Comparison of ENCODE assay signal across 9 cellular contexts in genomic region chr1:58858344-58858673, GRCh38.
DNase-seq lines count a peak whose midpoint lies in the region; ATAC-seq and TF ChIP-seq lines count a peak whose summit lies in the region.
"Had no signal": no experiment of that assay in that cellular context is flagged by ENCODE, and none has a peak within 500 bp of the region (broad histone marks: within the 10 kb centered on the region; RNA-seq: fewer than 3 reads in every experiment).

No MANE protein-coding gene starts in this region.

- no peaks in the 10 kb centered on the region for H3K9me3 Mint-ChIP-seq in activated CD8-positive, alpha-beta memory T cell treated with anti-CD3 and anti-CD28 coated beads, Interleukin-2, amount 10 ng/mL, durations not matched to agents 7 days and 5 days (ENCODE audit: low read depth)
- peaks cover 0 to 5% (median 0%) of the 10 kb centered on the region in 11 donors for H3K9me3 Mint-ChIP-seq in naive thymus-derived CD4-positive, alpha-beta T cell

- CTCF ChIA-PET in activated CD8-positive, alpha-beta memory T cell treated with anti-CD3 and anti-CD28 coated beads, Interleukin-2, amount 10 ng/mL, durations not matched to agents 7 days and 5 days (lab: Charles Lee) = interaction anchor here (0.7 to 3.1 kb wide), 6 partner anchors 10 to 77 kb away, joined by 3 to 9 read pairs (median 4); partner anchors contain the start of gene JUN
- CTCF ChIA-PET in naive thymus-derived CD4-positive, alpha-beta T cell (lab: Charles Lee) = interaction anchor here (0.6 to 1.6 kb wide), 4 partner anchors 50 to 671 kb away, joined by 3 to 5 read pairs (median 4); partner anchors contain the start of gene JUN

- WGBS in tibial nerve, 2 donors = 58 to 68% methylated on average over 2 of the region's 2 CpGs

- H3K27me3 Mint-ChIP-seq in activated CD8-positive, alpha-beta memory T cell treated with anti-CD3 and anti-CD28 coated beads, Interleukin-2, amount 10 ng/mL, durations not matched to agents 7 days and 5 days = no peaks in the 10 kb centered on the region
- no peaks in the 10 kb centered on the region for H3K27me3 Mint-ChIP-seq in naive thymus-derived CD4-positive, alpha-beta T cell

- H3K36me3 ChIP-seq in naive thymus-derived CD4-positive, alpha-beta T cell (ENCODE audit: control insufficient read depth in 2 of 3, insufficient read depth in 3 of 3, low read length in 3 of 3) = no peaks in the 10 kb centered on the region
- H3K36me3 ChIP-seq in HAP-1 (replicated peaks) (no peaks in the 10 kb centered on the region), tibial nerve (no peaks in the 10 kb centered on the region)

- H3K27ac Mint-ChIP-seq in activated CD8-positive, alpha-beta memory T cell treated with anti-CD3 and anti-CD28 coated beads, Interleukin-2, amount 10 ng/mL, durations not matched to agents 7 days and 5 days = peak overlapping the region; percentile 90
- H3K27ac Mint-ChIP-seq in naive thymus-derived CD4-positive, alpha-beta T cell = peak overlapping the region; percentile 83 to 97 (median 92)

- peaks cover 16 to 34% of the 10 kb centered on the region in 2 donors for H3K4me1 ChIP-seq in naive thymus-derived CD4-positive, alpha-beta T cell (ENCODE audit: control insufficient read depth in 2 of 2, insufficient read depth in 2 of 2, low read length in 2 of 2)
- H3K4me1 ChIP-seq in HAP-1 = no peaks in the 10 kb centered on the region
- peaks cover 0 to 28% (median 4%) of the 10 kb centered on the region in 4 donors for H3K4me1 ChIP-seq in tibial nerve

- H3K27me3 ChIP-seq in naive thymus-derived CD4-positive, alpha-beta T cell (ENCODE audit: control insufficient read depth in 2 of 2, insufficient read depth in 2 of 2, low read length in 2 of 2) = no peaks in the 10 kb centered on the region
- H3K27me3 ChIP-seq in HAP-1 (ENCODE audit: low read depth) (no peaks in the 10 kb centered on the region; the same call in 1 of the 2 replicates), tibial nerve (no peaks in the 10 kb centered on the region)

- TF ChIP-seq EP300 in tibial nerve (IDR thresholded peaks at IDR 0.05) = no peak

- no peak for TF ChIP-seq POLR2A in tibial nerve (IDR thresholded peaks at IDR 0.05)

- intact Hi-C loops in naive thymus-derived CD4-positive, alpha-beta T cell (cut with micrococcal nuclease) = loop anchor here (1.0 to 5.0 kb wide), 7 partner anchors 42 to 162 kb away; partner anchors contain the start of gene JUN (in 2 of the 2)

- no peak overlapping the region for H3K4me3 Mint-ChIP-seq in activated CD8-positive, alpha-beta memory T cell treated with anti-CD3 and anti-CD28 coated beads, Interleukin-2, amount 10 ng/mL, durations not matched to agents 7 days and 5 days
- peak overlapping the region in 9 of 10 donors; percentile 24 to 83 (median 48) for H3K4me3 Mint-ChIP-seq in naive thymus-derived CD4-positive, alpha-beta T cell

- DNase-seq in activated CD8-positive, alpha-beta memory T cell treated with anti-CD3 and anti-CD28 coated beads, Interleukin-2, amount 10 ng/mL, durations not matched to agents 7 days and 5 days = peak; percentile 55
- peak in 7 of 9 donors; percentile 28 to 61 (median 52) for DNase-seq in naive thymus-derived CD4-positive, alpha-beta T cell
- DNase-seq in ACHN = no peak
- DNase-seq in HAP-1 (ENCODE audit: low spot score in 2 of 2) = no peak
- no peak for DNase-seq in NCI-H345 treated with DMSO at 0.1 percent for 48 hours (lab: John Stamatoyannopoulos, UW; ENCODE audit: unreplicated experiment)
- no peak for DNase-seq in tibial nerve (ENCODE audit: low spot score in 2 of 2)

- ATAC-seq in GM19328 (IDR thresholded peaks at IDR 0.05; ENCODE audit: unreplicated experiment) = peak; percentile 49
- peak; percentile 34 for ATAC-seq in HG03064 (IDR thresholded peaks at IDR 0.05; ENCODE audit: low read depth, unreplicated experiment)
- peak; percentile 78 for ATAC-seq in activated CD8-positive, alpha-beta memory T cell treated with anti-CD3 and anti-CD28 coated beads, Interleukin-2, amount 10 ng/mL, durations not matched to agents 7 days and 5 days
- peak; percentile 76 for ATAC-seq in naive thymus-derived CD4-positive, alpha-beta T cell

- H3K27ac ChIP-seq in naive thymus-derived CD4-positive, alpha-beta T cell (ENCODE audit: low read depth, low read length) = peak overlapping the region; percentile 65
- no peak overlapping the region for H3K27ac ChIP-seq in tibial nerve
- H3K27ac ChIP-seq: parathyroid adenoma had no signal

- peaks cover 1% of the 10 kb centered on the region for H3K36me3 Mint-ChIP-seq in activated CD8-positive, alpha-beta memory T cell treated with anti-CD3 and anti-CD28 coated beads, Interleukin-2, amount 10 ng/mL, durations not matched to agents 7 days and 5 days
- peaks cover 0 to 22% (median 0%) of the 10 kb centered on the region in 5 donors for H3K36me3 Mint-ChIP-seq in naive thymus-derived CD4-positive, alpha-beta T cell

- in situ Hi-C loops in ACHN (cut with HindIII; ENCODE audit: low pct_ligation_motif_present, low pct_unique_long_range_greater_than_20kb, low sequenced_read_pairs) (no loop called here), HAP-1 (cut with MboI; ENCODE audit: low sequenced_read_pairs) (no loop called here)

- no peaks in the 10 kb centered on the region for H3K9me3 ChIP-seq in naive thymus-derived CD4-positive, alpha-beta T cell (ENCODE audit: control insufficient read depth in 2 of 3, low read length in 3 of 3)
- H3K9me3 ChIP-seq in HAP-1 (no peaks in the 10 kb centered on the region), tibial nerve (no peaks in the 10 kb centered on the region)

- TF ChIP-seq CTCF in tibial nerve (IDR thresholded peaks at IDR 0.05) = no peak

- no peak overlapping the region for H3K4me3 ChIP-seq in naive thymus-derived CD4-positive, alpha-beta T cell (ENCODE audit: low read length)
- H3K4me3 ChIP-seq in HAP-1 = no peak overlapping the region
- no peak overlapping the region for H3K4me3 ChIP-seq in tibial nerve

- POLR2A ChIA-PET in naive thymus-derived CD4-positive, alpha-beta T cell (lab: Charles Lee) = interaction anchor here (1.0 to 2.8 kb wide), 5 partner anchors 42 to 105 kb away, joined by 3 to 18 read pairs (median 5); partner anchors contain the start of gene JUN

- peaks cover 37% of the 10 kb centered on the region for H3K4me1 Mint-ChIP-seq in activated CD8-positive, alpha-beta memory T cell treated with anti-CD3 and anti-CD28 coated beads, Interleukin-2, amount 10 ng/mL, durations not matched to agents 7 days and 5 days
- H3K4me1 Mint-ChIP-seq in naive thymus-derived CD4-positive, alpha-beta T cell = peaks cover 34 to 64% (median 59%) of the 10 kb centered on the region in 7 donors

Comparison
In these comparisons a context has a peak if more than half of its experiments do, and no peak if none do; other contexts are left out.
1. DNase-seq: peak in activated CD8-positive, alpha-beta memory T cell treated with anti-CD3 and anti-CD28 coated beads, Interleukin-2, amount 10 ng/mL, durations not matched to agents 7 days and 5 days (single experiment) and naive thymus-derived CD4-positive, alpha-beta T cell (7 of 9); none in ACHN (single experiment), HAP-1 (0 of 2), NCI-H345 treated with DMSO at 0.1 percent for 48 hours (single experiment) and tibial nerve (0 of 2).
2. Peak in every context shown above with its lines, with median percentiles within 50 percentile points of each other: ATAC-seq.